In genomic region chr18:13577091-13577697, GRCh38 we compare ENCODE assay signal across 8 cellular contexts.
DNase-seq lines count a peak whose midpoint lies in the region; ATAC-seq and TF ChIP-seq lines count a peak whose summit lies in the region.

No MANE protein-coding gene starts in this region.

- H3K36me3 ChIP-seq in OCI-LY7 (ENCODE audit: insufficient read depth, low read length) (no peaks in the 10 kb centered on the region), SJCRH30 (no peaks in the 10 kb centered on the region)

- DNase-seq in activated CD8-positive, alpha-beta memory T cell treated with anti-CD3 and anti-CD28 coated beads, Interleukin-2, amount 10 ng/mL, durations not matched to agents 7 days and 5 days: peak; percentile 79
- DNase-seq in activated CD8-positive, alpha-beta memory T cell treated with anti-CD3 and anti-CD28 coated beads for 24 hours: no peak
- DNase-seq in OCI-LY7 (ENCODE audit: low spot score): no peak
- peak; percentile 49 for DNase-seq in choroid plexus epithelial cell (ENCODE audit: low read depth)
- DNase-seq in stimulated activated CD4-positive, alpha-beta T cell treated with anti-CD3 and anti-CD28 coated beads, Interleukin-1b, Interleukin-23, amount 100 ng/mL, for 48 hours: peak; percentile 59
- DNase-seq in HUDEP-2 (lab: John Stamatoyannopoulos, UW; ENCODE audit: unreplicated experiment in 76 of 76): no peak
- DNase-seq in SJCRH30: no peak

- intact Hi-C loops in OCI-LY7 (cut with micrococcal nuclease; ENCODE audit: unreplicated experiment): loop anchor here (1.0 kb wide), 1 partner anchor 36 kb away; no protein-coding TSS in a partner anchor

- TF ChIP-seq CTCF in OCI-LY7 (conservative IDR thresholded peaks at IDR 0.05; ENCODE audit: low read length) (no peak), choroid plexus epithelial cell (conservative IDR thresholded peaks at IDR 0.05; ENCODE audit: low read depth, low read length) (no peak)

- H4K20me1 ChIP-seq in OCI-LY7 (ENCODE audit: insufficient read depth, low read length): no peaks in the 10 kb centered on the region

- BruUV-seq in OCI-LY7 (replicated peaks; lab: Mats Ljungman, UMichigan): TSS peak; percentile 83

- H3K4me3 Mint-ChIP-seq in activated CD8-positive, alpha-beta memory T cell treated with anti-CD3 and anti-CD28 coated beads, Interleukin-2, amount 10 ng/mL, durations not matched to agents 7 days and 5 days: peak overlapping the region; percentile 68

- peak overlapping the region; percentile 69 for H3K4me2 ChIP-seq in OCI-LY7 (ENCODE audit: low read length)

- peak overlapping the region; percentile 35 for H3K4me3 ChIP-seq in OCI-LY7 (ENCODE audit: low read depth, low read length, poor library complexity, severe bottlenecking)
- H3K4me3 ChIP-seq in choroid plexus epithelial cell (ENCODE audit: low read depth, low read length): no peak overlapping the region
- H3K4me3 ChIP-seq in SJCRH30: no peak overlapping the region

- POLR2A ChIA-PET in OCI-LY7 (lab: Charles Lee): interaction anchor here (1.2 to 7.5 kb wide), 6 partner anchors 10 to 36 kb away, joined by 4 to 63 read pairs (median 12); no protein-coding TSS in a partner anchor

- peak; percentile 88 for ATAC-seq in activated CD8-positive, alpha-beta memory T cell treated with anti-CD3 and anti-CD28 coated beads, Interleukin-2, amount 10 ng/mL, durations not matched to agents 7 days and 5 days
- ATAC-seq in HG02870 (IDR thresholded peaks at IDR 0.05; ENCODE audit: unreplicated experiment): peak; percentile 92

- H3K9me3 ChIP-seq in OCI-LY7 (ENCODE audit: low read length): no peaks in the 10 kb centered on the region
- no peaks in the 10 kb centered on the region for H3K9me3 ChIP-seq in SJCRH30 (replicated peaks)

- H3K4me1 ChIP-seq in OCI-LY7 (ENCODE audit: insufficient read depth, low read length, poor library complexity, severe bottlenecking) (peaks cover 39% of the 10 kb centered on the region), SJCRH30 (no peaks in the 10 kb centered on the region)

- H3K36me3 Mint-ChIP-seq in activated CD8-positive, alpha-beta memory T cell treated with anti-CD3 and anti-CD28 coated beads, Interleukin-2, amount 10 ng/mL, durations not matched to agents 7 days and 5 days: peaks cover 10% of the 10 kb centered on the region

- H3K27me3 ChIP-seq in SJCRH30: no peaks in the 10 kb centered on the region

- no peaks in the 10 kb centered on the region for H3K27me3 Mint-ChIP-seq in activated CD8-positive, alpha-beta memory T cell treated with anti-CD3 and anti-CD28 coated beads, Interleukin-2, amount 10 ng/mL, durations not matched to agents 7 days and 5 days

- peak overlapping the region; percentile 8 for H3K27ac ChIP-seq in OCI-LY7 (ENCODE audit: low read depth, low read length, poor library complexity, severe bottlenecking)
- no peak overlapping the region for H3K27ac ChIP-seq in SJCRH30

- CTCF ChIA-PET in activated CD8-positive, alpha-beta memory T cell treated with anti-CD3 and anti-CD28 coated beads, Interleukin-2, amount 10 ng/mL, durations not matched to agents 7 days and 5 days (lab: Charles Lee): interaction anchor here (1.1 to 4.5 kb wide), 12 partner anchors 8 to 361 kb away, joined by 3 to 48 read pairs (median 4); no protein-coding TSS in a partner anchor
- CTCF ChIA-PET in OCI-LY7 (lab: Charles Lee; ENCODE audit: unreplicated experiment): interaction anchor here (0.7 kb wide), 1 partner anchor 27 kb away, joined by 3 read pairs; no protein-coding TSS in a partner anchor

- peak overlapping the region; percentile 85 for H2AFZ ChIP-seq in OCI-LY7 (ENCODE audit: low read length)

- peak overlapping the region; percentile 97 for H3K27ac Mint-ChIP-seq in activated CD8-positive, alpha-beta memory T cell treated with anti-CD3 and anti-CD28 coated beads, Interleukin-2, amount 10 ng/mL, durations not matched to agents 7 days and 5 days

- H3K4me1 Mint-ChIP-seq in activated CD8-positive, alpha-beta memory T cell treated with anti-CD3 and anti-CD28 coated beads, Interleukin-2, amount 10 ng/mL, durations not matched to agents 7 days and 5 days: peaks cover 76% of the 10 kb centered on the region

- H3K9me2 ChIP-seq in OCI-LY7 (ENCODE audit: insufficient read depth, low read length): no peaks in the 10 kb centered on the region

- no peaks in the 10 kb centered on the region for H3K9me3 Mint-ChIP-seq in activated CD8-positive, alpha-beta memory T cell treated with anti-CD3 and anti-CD28 coated beads, Interleukin-2, amount 10 ng/mL, durations not matched to agents 7 days and 5 days (ENCODE audit: low read depth)

- H3K79me2 ChIP-seq in OCI-LY7 (ENCODE audit: insufficient read depth, low read depth, low read length): no peaks in the 10 kb centered on the region

Comparison
In these comparisons a context has a peak if more than half of its experiments do, and no peak if none do; other contexts are left out.
1. DNase-seq: peak in activated CD8-positive, alpha-beta memory T cell treated with anti-CD3 and anti-CD28 coated beads, Interleukin-2, amount 10 ng/mL, durations not matched to agents 7 days and 5 days (single experiment), choroid plexus epithelial cell (single experiment) and stimulated activated CD4-positive, alpha-beta T cell treated with anti-CD3 and anti-CD28 coated beads, Interleukin-1b, Interleukin-23, amount 100 ng/mL, for 48 hours (single experiment); none in activated CD8-positive, alpha-beta memory T cell treated with anti-CD3 and anti-CD28 coated beads for 24 hours (single experiment), OCI-LY7 (single experiment), HUDEP-2 (0 of 76) and SJCRH30 (0 of 2).